1 cellular context compared by ENCODE assay signal in the genomic region with DNA sequence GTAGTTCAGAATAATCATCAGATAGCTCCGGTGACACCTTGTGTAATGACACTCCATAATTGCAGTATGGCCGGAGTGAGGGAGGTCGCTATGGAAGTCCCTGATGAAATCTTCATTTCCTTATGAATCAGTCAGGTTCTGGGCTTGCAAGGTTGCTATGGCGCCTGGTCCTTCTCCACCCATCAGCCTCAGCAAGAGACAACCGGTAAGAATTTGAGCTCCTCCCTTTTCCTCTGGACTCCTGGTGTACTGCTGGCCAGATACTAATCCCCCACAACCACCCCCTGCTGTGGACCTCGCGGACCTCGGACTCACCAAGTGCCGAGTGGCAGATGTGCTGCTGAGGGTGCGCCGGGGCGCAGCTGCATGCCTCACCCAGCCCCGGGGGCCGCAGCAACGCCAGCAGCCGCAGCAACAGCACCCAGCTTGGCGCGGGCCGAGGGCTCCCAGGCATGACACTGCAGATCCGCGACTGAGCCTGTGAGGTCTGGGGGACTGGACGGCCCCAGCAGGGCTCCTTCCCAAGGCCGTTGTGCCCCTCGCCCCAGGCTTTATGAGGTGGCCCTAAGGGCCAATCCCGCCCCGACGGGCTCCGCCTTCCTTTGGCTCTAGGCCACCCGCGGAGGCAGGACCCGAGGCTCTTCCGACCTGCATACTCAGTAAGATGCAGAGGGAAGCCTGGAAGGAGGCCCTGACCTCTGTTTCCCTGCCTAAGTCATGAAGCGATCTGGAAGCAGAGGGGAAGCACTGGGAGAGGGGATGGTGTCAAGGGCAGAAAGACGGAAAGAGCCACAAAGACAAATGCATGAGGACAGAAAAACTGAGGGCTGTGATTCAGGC.
TF ChIP-seq lines count a peak whose summit lies in the region.

TIMP4 (minus strand) TSS at position 526 of the 840 bp plus-strand sequence; CDS start at position 454, 72 bp downstream.

TF ChIP-seq in K562, 482 proteins besides CTCF, POLR2A, EP300 and RAD21 (continued from another document):
- TF ChIP-seq, protein P1, sequence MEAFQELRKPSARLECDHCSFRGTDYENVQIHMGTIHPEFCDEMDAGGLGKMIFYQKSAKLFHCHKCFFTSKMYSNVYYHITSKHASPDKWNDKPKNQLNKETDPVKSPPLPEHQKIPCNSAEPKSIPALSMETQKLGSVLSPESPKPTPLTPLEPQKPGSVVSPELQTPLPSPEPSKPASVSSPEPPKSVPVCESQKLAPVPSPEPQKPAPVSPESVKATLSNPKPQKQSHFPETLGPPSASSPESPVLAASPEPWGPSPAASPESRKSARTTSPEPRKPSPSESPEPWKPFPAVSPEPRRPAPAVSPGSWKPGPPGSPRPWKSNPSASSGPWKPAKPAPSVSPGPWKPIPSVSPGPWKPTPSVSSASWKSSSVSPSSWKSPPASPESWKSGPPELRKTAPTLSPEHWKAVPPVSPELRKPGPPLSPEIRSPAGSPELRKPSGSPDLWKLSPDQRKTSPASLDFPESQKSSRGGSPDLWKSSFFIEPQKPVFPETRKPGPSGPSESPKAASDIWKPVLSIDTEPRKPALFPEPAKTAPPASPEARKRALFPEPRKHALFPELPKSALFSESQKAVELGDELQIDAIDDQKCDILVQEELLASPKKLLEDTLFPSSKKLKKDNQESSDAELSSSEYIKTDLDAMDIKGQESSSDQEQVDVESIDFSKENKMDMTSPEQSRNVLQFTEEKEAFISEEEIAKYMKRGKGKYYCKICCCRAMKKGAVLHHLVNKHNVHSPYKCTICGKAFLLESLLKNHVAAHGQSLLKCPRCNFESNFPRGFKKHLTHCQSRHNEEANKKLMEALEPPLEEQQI (IDR thresholded peaks at IDR 0.05), result no peak
- TF ChIP-seq ZNF282 (CRISPR knock-in tag; IDR thresholded peaks at IDR 0.05) (0 out of 2 replicates have a peak, but pooled peaks have one; percentile 36), NFE2 (IDR thresholded peaks at IDR 0.05; ENCODE audit: low read depth) (peak; percentile 31; the same call in 1 of the 2 replicates), CEBPG (CRISPR knock-in tag; IDR thresholded peaks at IDR 0.05) (peak; percentile 62), CEBPG (tag; conservative IDR thresholded peaks at IDR 0.05 in 1 of 2, IDR thresholded peaks at IDR 0.05 in 1 of 2) (peak; percentile 69 to 77), HMGN3 (IDR thresholded peaks at IDR 0.05; ENCODE audit: borderline replicate concordance, extremely low read depth, insufficient read length, low read depth, low read length) (peak; percentile 21), ZFX (CRISPR knock-in tag; IDR thresholded peaks at IDR 0.05) (no peak), ZNF408 (CRISPR knock-in tag; IDR thresholded peaks at IDR 0.05; ENCODE audit: low read depth) (no peak), CREB1 (IDR thresholded peaks at IDR 0.05) (no peak), CREB1 (CRISPR knock-in tag; IDR thresholded peaks at IDR 0.05) (peak; percentile 18; the same call in 1 of the 2 replicates), NRF1 (conservative IDR thresholded peaks at IDR 0.05 in 1 of 2, IDR thresholded peaks at IDR 0.05 in 1 of 2) (peak in 1 of 2 experiments; percentile 17; a peak in 2 of 4 replicates), ZNF780A (CRISPR knock-in tag; IDR thresholded peaks at IDR 0.05) (no peak), ILF3 (IDR thresholded peaks at IDR 0.05; ENCODE audit: borderline replicate concordance) (no peak), POLR2AphosphoS5 (IDR thresholded peaks at IDR 0.05; ENCODE audit: control insufficient read depth, insufficient read depth, low read depth, low read length) (no peak), ZFPM2 (CRISPR knock-in tag; IDR thresholded peaks at IDR 0.05) (0 out of 2 replicates have a peak, but pooled peaks have one; percentile 55)
- TF ChIP-seq, protein P2, sequence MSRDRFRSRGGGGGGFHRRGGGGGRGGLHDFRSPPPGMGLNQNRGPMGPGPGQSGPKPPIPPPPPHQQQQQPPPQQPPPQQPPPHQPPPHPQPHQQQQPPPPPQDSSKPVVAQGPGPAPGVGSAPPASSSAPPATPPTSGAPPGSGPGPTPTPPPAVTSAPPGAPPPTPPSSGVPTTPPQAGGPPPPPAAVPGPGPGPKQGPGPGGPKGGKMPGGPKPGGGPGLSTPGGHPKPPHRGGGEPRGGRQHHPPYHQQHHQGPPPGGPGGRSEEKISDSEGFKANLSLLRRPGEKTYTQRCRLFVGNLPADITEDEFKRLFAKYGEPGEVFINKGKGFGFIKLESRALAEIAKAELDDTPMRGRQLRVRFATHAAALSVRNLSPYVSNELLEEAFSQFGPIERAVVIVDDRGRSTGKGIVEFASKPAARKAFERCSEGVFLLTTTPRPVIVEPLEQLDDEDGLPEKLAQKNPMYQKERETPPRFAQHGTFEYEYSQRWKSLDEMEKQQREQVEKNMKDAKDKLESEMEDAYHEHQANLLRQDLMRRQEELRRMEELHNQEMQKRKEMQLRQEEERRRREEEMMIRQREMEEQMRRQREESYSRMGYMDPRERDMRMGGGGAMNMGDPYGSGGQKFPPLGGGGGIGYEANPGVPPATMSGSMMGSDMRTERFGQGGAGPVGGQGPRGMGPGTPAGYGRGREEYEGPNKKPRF (IDR thresholded peaks at IDR 0.05; ENCODE audit: low read depth, low read length), result no peak
- TF ChIP-seq, protein P3, sequence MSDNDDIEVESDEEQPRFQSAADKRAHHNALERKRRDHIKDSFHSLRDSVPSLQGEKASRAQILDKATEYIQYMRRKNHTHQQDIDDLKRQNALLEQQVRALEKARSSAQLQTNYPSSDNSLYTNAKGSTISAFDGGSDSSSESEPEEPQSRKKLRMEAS (CRISPR knock-in tag; IDR thresholded peaks at IDR 0.05), result peak; percentile 29; the same call in 1 of the 2 replicates
- TF ChIP-seq, protein P4, sequence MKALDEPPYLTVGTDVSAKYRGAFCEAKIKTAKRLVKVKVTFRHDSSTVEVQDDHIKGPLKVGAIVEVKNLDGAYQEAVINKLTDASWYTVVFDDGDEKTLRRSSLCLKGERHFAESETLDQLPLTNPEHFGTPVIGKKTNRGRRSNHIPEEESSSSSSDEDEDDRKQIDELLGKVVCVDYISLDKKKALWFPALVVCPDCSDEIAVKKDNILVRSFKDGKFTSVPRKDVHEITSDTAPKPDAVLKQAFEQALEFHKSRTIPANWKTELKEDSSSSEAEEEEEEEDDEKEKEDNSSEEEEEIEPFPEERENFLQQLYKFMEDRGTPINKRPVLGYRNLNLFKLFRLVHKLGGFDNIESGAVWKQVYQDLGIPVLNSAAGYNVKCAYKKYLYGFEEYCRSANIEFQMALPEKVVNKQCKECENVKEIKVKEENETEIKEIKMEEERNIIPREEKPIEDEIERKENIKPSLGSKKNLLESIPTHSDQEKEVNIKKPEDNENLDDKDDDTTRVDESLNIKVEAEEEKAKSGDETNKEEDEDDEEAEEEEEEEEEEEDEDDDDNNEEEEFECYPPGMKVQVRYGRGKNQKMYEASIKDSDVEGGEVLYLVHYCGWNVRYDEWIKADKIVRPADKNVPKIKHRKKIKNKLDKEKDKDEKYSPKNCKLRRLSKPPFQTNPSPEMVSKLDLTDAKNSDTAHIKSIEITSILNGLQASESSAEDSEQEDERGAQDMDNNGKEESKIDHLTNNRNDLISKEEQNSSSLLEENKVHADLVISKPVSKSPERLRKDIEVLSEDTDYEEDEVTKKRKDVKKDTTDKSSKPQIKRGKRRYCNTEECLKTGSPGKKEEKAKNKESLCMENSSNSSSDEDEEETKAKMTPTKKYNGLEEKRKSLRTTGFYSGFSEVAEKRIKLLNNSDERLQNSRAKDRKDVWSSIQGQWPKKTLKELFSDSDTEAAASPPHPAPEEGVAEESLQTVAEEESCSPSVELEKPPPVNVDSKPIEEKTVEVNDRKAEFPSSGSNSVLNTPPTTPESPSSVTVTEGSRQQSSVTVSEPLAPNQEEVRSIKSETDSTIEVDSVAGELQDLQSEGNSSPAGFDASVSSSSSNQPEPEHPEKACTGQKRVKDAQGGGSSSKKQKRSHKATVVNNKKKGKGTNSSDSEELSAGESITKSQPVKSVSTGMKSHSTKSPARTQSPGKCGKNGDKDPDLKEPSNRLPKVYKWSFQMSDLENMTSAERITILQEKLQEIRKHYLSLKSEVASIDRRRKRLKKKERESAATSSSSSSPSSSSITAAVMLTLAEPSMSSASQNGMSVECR (CRISPR knock-in tag; IDR thresholded peaks at IDR 0.05), result peak; percentile 54; the same call in 1 of the 2 replicates
